ENCODE assay signal across 10 cellular contexts in genomic region chr11:46388619-46389449, GRCh38. TPM values are rescaled to one million over a fixed set of nuclear protein-coding genes. Genes with fewer than 3 reads are reported as not detected.
DNase-seq lines count a peak whose midpoint lies in the region; ATAC-seq and TF ChIP-seq lines count a peak whose summit lies in the region.
"Had no signal": no experiment of that assay in that cellular context is flagged by ENCODE, and none has a peak within 500 bp of the region (broad histone marks: within the 10 kb centered on the region; RNA-seq: fewer than 3 reads in every experiment).

No MANE protein-coding gene starts in this region.

- peaks cover 31% of the 10 kb centered on the region for H3K4me1 Mint-ChIP-seq in activated CD4-positive, alpha-beta memory T cell treated with anti-CD3 and anti-CD28 coated beads for 36 hours (ENCODE audit: low read depth)

- no peaks in the 10 kb centered on the region for H3K9me3 Mint-ChIP-seq in activated CD4-positive, alpha-beta memory T cell treated with anti-CD3 and anti-CD28 coated beads for 36 hours
- H3K9me3 Mint-ChIP-seq: T-cell had no signal

- ATAC-seq in heart right ventricle (peak in 2 of 8 donors; percentile 2 to 7), GM19324 (IDR thresholded peaks at IDR 0.05; ENCODE audit: low FRiP score, unreplicated experiment) (no peak)

- no peak overlapping the region for H3K27ac ChIP-seq in heart right ventricle
- H3K27ac ChIP-seq in right atrium auricular region, result no peak overlapping the region
- H3K27ac ChIP-seq in SJSA1, result no peak overlapping the region
- peak overlapping the region in 3 of 8 donors; percentile 27 to 74 (median 28) for H3K27ac ChIP-seq in spleen

- no peak overlapping the region for H3K27ac Mint-ChIP-seq in activated CD4-positive, alpha-beta memory T cell treated with anti-CD3 and anti-CD28 coated beads for 36 hours

- no peaks in the 10 kb centered on the region for H3K36me3 ChIP-seq in heart right ventricle
- H3K36me3 ChIP-seq in right atrium auricular region, result no peaks in the 10 kb centered on the region
- H3K36me3 ChIP-seq in SJSA1, result no peaks in the 10 kb centered on the region
- peaks cover 0 to 9% (median 0%) of the 10 kb centered on the region in 6 donors for H3K36me3 ChIP-seq in spleen

- no peak for TF ChIP-seq POLR2A in spleen (IDR thresholded peaks at IDR 0.05)

- peaks cover 19 to 50% (median 34%) of the 10 kb centered on the region in 9 donors for H3K4me1 ChIP-seq in heart right ventricle
- peaks cover 0 to 49% of the 10 kb centered on the region in 2 donors for H3K4me1 ChIP-seq in right atrium auricular region
- H3K4me1 ChIP-seq in SJSA1 (replicated peaks), result peaks cover 39% of the 10 kb centered on the region
- H3K4me1 ChIP-seq in spleen, result peaks cover 25 to 81% (median 51%) of the 10 kb centered on the region in 6 donors

- WGBS in heart right ventricle, 2 donors, result 8 to 11% methylated on average over 21 of the region's 21 CpGs
- 12 to 29% (median 15%) methylated on average over 7 to 21 of the region's 21 CpGs for WGBS in spleen, 5 donors

- TF ChIP-seq CTCF in heart right ventricle (IDR thresholded peaks at IDR 0.05) (no peak), right atrium auricular region (IDR thresholded peaks at IDR 0.05) (no peak), fibroblast of the aortic adventitia (IDR thresholded peaks at IDR 0.05; ENCODE audit: insufficient read depth, low read length) (no peak), spleen (IDR thresholded peaks at IDR 0.05 in 8 of 11, conservative IDR thresholded peaks at IDR 0.05 in 3 of 11) (no peak)

- H3K9me3 ChIP-seq in heart right ventricle (no peaks in the 10 kb centered on the region), right atrium auricular region (no peaks in the 10 kb centered on the region), SJSA1 (replicated peaks) (peaks cover 4% of the 10 kb centered on the region), spleen (no peaks in the 10 kb centered on the region)

- no peaks in the 10 kb centered on the region for H3K36me3 Mint-ChIP-seq in activated CD4-positive, alpha-beta memory T cell treated with anti-CD3 and anti-CD28 coated beads for 36 hours
- H3K36me3 Mint-ChIP-seq: T-cell had no signal

- no peak for DNase-seq in heart right ventricle
- DNase-seq in right atrium auricular region (ENCODE audit: low spot score), result no peak
- DNase-seq in SJSA1 (ENCODE audit: low read depth in 1 of 2, low spot score in 2 of 2), result no peak
- no peak for DNase-seq in fibroblast of the aortic adventitia (ENCODE audit: low read depth)
- DNase-seq in spleen, result no peak
- DNase-seq in NAMALWA (ENCODE audit: low spot score), result no peak
- DNase-seq in activated CD4-positive, alpha-beta memory T cell treated with anti-CD3 and anti-CD28 coated beads for 36 hours, result no peak
- DNase-seq: effector CD4-positive, alpha-beta T cell had no signal

- POLR2A ChIA-PET in activated CD4-positive, alpha-beta memory T cell treated with anti-CD3 and anti-CD28 coated beads for 36 hours (lab: Charles Lee), result interaction anchor here (1.1 kb wide), 1 partner anchor 40 kb away, joined by 3 read pairs; no protein-coding TSS in a partner anchor

- peak overlapping the region in 8 of 10 donors; percentile 32 to 59 (median 52) for H3K4me3 ChIP-seq in heart right ventricle
- H3K4me3 ChIP-seq in right atrium auricular region, result peak overlapping the region in 1 of 2 donors; percentile 52
- H3K4me3 ChIP-seq in SJSA1, result peak overlapping the region; percentile 40
- H3K4me3 ChIP-seq in fibroblast of the aortic adventitia (ENCODE audit: low read depth, low read length), result peak overlapping the region; percentile 22
- peak overlapping the region in 7 of 8 donors; percentile 33 to 67 (median 48) for H3K4me3 ChIP-seq in spleen

- intact Hi-C loops in heart right ventricle (cut with DNase I) (loop anchor here in 7 of 10 donors (1.0 to 10.0 kb wide), 6 partner anchors 138 to 226 kb away; partner anchors contain the start of genes ATG13 (in 3 of the 7) and HARBI1 (in 3 of the 7)), spleen (cut with DNase I; ENCODE audit: low total_unique reads) (loop anchor here (5.0 to 10.0 kb wide), 2 partner anchors 143 to 206 kb away; partner anchors contain the start of gene AMBRA1)
- intact Hi-C loops in activated CD4-positive, alpha-beta memory T cell treated with anti-CD3 and anti-CD28 coated beads for 36 hours (cut with micrococcal nuclease), result loop anchor here (1.0 to 2.0 kb wide), 3 partner anchors 140 to 228 kb away; partner anchors contain the start of genes ATG13 and HARBI1

- CTCF ChIA-PET in activated CD4-positive, alpha-beta memory T cell treated with anti-CD3 and anti-CD28 coated beads for 36 hours (lab: Charles Lee), result interaction anchor here (0.8 to 7.8 kb wide), 27 partner anchors 10 to 311 kb away, joined by 3 to 83 read pairs (median 4); partner anchors contain the start of genes ARHGAP1, ATG13, DGKZ and HARBI1

- H3K4me3 Mint-ChIP-seq in activated CD4-positive, alpha-beta memory T cell treated with anti-CD3 and anti-CD28 coated beads for 36 hours, result no peak overlapping the region

- H3K27me3 ChIP-seq in heart right ventricle, result peaks cover 21 to 72% (median 49%) of the 10 kb centered on the region in 7 donors
- H3K27me3 ChIP-seq in right atrium auricular region, result peaks cover 12 to 28% of the 10 kb centered on the region in 2 donors
- peaks cover 33% of the 10 kb centered on the region for H3K27me3 ChIP-seq in SJSA1 (replicated peaks)
- peaks cover 11 to 99% (median 65%) of the 10 kb centered on the region in 7 donors for H3K27me3 ChIP-seq in spleen (replicated peaks in 1 of 7)

- peaks cover 64% of the 10 kb centered on the region for H3K27me3 Mint-ChIP-seq in activated CD4-positive, alpha-beta memory T cell treated with anti-CD3 and anti-CD28 coated beads for 36 hours

RNA-seq across cellular contexts. Expression of gene CHRM4, which starts 2.7 kb away (rescaled TPM):
- total RNA-seq in heart right ventricle (under 1 TPM in 2 of 10 donors, not detected in 8; 0.30 to 0.32 TPM), right atrium auricular region (under 1 TPM in 1 of 2 donors, not detected in 1; 0.28 TPM), fibroblast of the aortic adventitia (ENCODE audit: low replicate concordance) (not detected in 2 replicates), spleen (10 to 100 TPM in 3 of 7 donors, 1 to 10 TPM in 4; 2.3 to 34.1 (median 8.5) TPM)
- polyA plus RNA-seq in heart right ventricle (under 1 TPM in 1 of 2 donors, not detected in 1; 0.03 TPM), spleen (1 to 10 TPM in 1 of 3 donors, under 1 TPM in 2; 0.06 to 2.0 (median 0.20) TPM)
- total RNA-seq in SJSA1 (2014; rRNA removed; shearing (Covaris generic)), result 0.42 TPM in 1 of 2 replicates, not detected in the other
- total RNA-seq in activated CD4-positive, alpha-beta memory T cell treated with anti-CD3 and anti-CD28 coated beads for 36 hours, result not detected

RNA-seq across cellular contexts. Expression of gene MDK, which starts 7.4 kb away (rescaled TPM):
- total RNA-seq in heart right ventricle, result 10 to 100 TPM in 2 of 10 donors, 1 to 10 TPM in 8; 3.6 to 16.5 (median 5.3) TPM
- polyA plus RNA-seq in heart right ventricle, result 1 to 10 TPM; 3.7 to 8.2 TPM
- total RNA-seq in right atrium auricular region, result 10 to 100 TPM; 11.9 to 26.4 TPM
- 164 and 253 TPM in 2 replicates for total RNA-seq in SJSA1 (2014; rRNA removed; shearing (Covaris generic))
- 52.2 and 96.0 TPM in 2 replicates for total RNA-seq in fibroblast of the aortic adventitia (ENCODE audit: low replicate concordance)
- 10 to 100 TPM; 22.6 to 52.8 (median 36.8) TPM for total RNA-seq in spleen
- 10 to 100 TPM; 16.2 to 26.6 (median 22.3) TPM for polyA plus RNA-seq in spleen
- total RNA-seq in activated CD4-positive, alpha-beta memory T cell treated with anti-CD3 and anti-CD28 coated beads for 36 hours, result 1 to 10 TPM; 5.9 to 7.0 TPM

RNA-seq across cellular contexts. Expression of gene DGKZ, which starts 41.6 kb away (rescaled TPM):
- total RNA-seq in heart right ventricle (10 to 100 TPM; 46.4 to 77.9 (median 60.1) TPM), right atrium auricular region (100 to 1,000 TPM in 1 of 2 donors, 10 to 100 TPM in 1; 91.7 to 116 TPM), fibroblast of the aortic adventitia (ENCODE audit: low replicate concordance) (27.1 and 37.7 TPM in 2 replicates), spleen (100 to 1,000 TPM in 5 of 7 donors, 10 to 100 TPM in 2; 86.0 to 136 (median 106) TPM)
- polyA plus RNA-seq in heart right ventricle (100 to 1,000 TPM in 1 of 2 donors, 10 to 100 TPM in 1; 31.9 to 107 TPM), spleen (10 to 100 TPM; 44.2 to 89.0 (median 60.9) TPM)
- total RNA-seq in SJSA1 (2014; rRNA removed; shearing (Covaris generic)), result 43.7 and 47.6 TPM in 2 replicates
- total RNA-seq in activated CD4-positive, alpha-beta memory T cell treated with anti-CD3 and anti-CD28 coated beads for 36 hours, result 10 to 100 TPM; 85.3 to 88.7 TPM
